ENCODE assay signal across 3 cellular contexts in the genomic region with DNA sequence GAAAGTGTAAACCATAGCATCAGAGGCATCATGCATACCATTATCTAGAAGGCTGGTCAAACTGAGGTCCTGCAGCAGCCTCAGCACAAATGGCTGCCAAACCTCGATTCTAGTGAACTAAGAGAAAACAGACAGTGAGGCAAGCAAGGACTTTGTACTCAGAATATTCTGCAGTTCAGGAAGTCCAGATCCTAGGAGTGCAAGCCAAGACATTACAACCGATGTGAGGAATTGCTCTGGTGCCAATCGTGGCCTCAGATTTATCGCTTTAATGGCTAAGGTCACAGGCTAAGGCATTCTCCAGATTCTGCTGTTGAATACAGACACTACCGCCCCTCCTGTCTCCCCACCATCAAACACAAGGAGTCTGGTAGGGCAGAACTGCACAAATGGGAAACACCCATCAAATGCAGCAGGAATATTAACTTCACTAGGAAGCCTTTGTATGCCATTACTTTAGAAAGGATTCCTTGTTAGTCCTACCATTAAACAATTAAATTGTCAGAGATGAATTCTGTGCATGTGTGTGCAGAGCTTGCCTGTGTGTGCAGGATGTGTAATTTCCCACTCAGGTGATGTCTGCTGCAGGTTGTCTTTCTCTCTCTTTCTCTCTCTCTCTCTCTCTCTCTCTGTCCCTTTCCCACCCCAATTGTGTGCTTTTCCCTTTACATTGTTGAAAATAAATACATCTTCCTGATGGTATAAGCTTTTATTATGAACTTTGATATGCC.
A peak's percentile ranks its signal among the peaks of the same experiment; 100 is the strongest.
TF ChIP-seq lines count a peak whose summit lies in the region.

No MANE protein-coding gene starts in this region.

TF ChIP-seq in SK-N-SH treated with all-trans-retinoic acid at 6 μM for 48 hours, 23 proteins besides CTCF, POLR2A, EP300 and RAD21 (continued from another document and continues in another):
- TF ChIP-seq CSRNP3 (CRISPR knock-in tag; IDR thresholded peaks at IDR 0.05): no peak
- TF ChIP-seq, protein P1, sequence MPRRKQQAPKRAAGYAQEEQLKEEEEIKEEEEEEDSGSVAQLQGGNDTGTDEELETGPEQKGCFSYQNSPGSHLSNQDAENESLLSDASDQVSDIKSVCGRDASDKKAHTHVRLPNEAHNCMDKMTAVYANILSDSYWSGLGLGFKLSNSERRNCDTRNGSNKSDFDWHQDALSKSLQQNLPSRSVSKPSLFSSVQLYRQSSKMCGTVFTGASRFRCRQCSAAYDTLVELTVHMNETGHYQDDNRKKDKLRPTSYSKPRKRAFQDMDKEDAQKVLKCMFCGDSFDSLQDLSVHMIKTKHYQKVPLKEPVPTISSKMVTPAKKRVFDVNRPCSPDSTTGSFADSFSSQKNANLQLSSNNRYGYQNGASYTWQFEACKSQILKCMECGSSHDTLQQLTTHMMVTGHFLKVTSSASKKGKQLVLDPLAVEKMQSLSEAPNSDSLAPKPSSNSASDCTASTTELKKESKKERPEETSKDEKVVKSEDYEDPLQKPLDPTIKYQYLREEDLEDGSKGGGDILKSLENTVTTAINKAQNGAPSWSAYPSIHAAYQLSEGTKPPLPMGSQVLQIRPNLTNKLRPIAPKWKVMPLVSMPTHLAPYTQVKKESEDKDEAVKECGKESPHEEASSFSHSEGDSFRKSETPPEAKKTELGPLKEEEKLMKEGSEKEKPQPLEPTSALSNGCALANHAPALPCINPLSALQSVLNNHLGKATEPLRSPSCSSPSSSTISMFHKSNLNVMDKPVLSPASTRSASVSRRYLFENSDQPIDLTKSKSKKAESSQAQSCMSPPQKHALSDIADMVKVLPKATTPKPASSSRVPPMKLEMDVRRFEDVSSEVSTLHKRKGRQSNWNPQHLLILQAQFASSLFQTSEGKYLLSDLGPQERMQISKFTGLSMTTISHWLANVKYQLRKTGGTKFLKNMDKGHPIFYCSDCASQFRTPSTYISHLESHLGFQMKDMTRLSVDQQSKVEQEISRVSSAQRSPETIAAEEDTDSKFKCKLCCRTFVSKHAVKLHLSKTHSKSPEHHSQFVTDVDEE (CRISPR knock-in tag; IDR thresholded peaks at IDR 0.05): no peak
- no peak for TF ChIP-seq ZNF70 (CRISPR knock-in tag; IDR thresholded peaks at IDR 0.05)
- no peak for TF ChIP-seq GLIS3 (CRISPR knock-in tag; IDR thresholded peaks at IDR 0.05)
- no peak for TF ChIP-seq ZC3H10 (CRISPR knock-in tag; IDR thresholded peaks at IDR 0.05)
- no peak for TF ChIP-seq RARB (CRISPR knock-in tag; IDR thresholded peaks at IDR 0.05)
- TF ChIP-seq SNAI2 (CRISPR knock-in tag; IDR thresholded peaks at IDR 0.05): no peak
- TF ChIP-seq ESRRG (CRISPR knock-in tag; IDR thresholded peaks at IDR 0.05): no peak
- TF ChIP-seq BACH2 (CRISPR knock-in tag; IDR thresholded peaks at IDR 0.05; ENCODE audit: borderline replicate concordance): no peak
- TF ChIP-seq OSR1 (CRISPR knock-in tag; IDR thresholded peaks at IDR 0.05): no peak
- no peak for TF ChIP-seq PPARA (CRISPR knock-in tag; IDR thresholded peaks at IDR 0.05; ENCODE audit: borderline replicate concordance)
- no peak for TF ChIP-seq TCF4 (CRISPR knock-in tag; IDR thresholded peaks at IDR 0.05; ENCODE audit: borderline replicate concordance)
- TF ChIP-seq CSDC2 (CRISPR knock-in tag; IDR thresholded peaks at IDR 0.05): no peak
- no peak for TF ChIP-seq ZFP3 (CRISPR knock-in tag; IDR thresholded peaks at IDR 0.05)
- TF ChIP-seq ZFP30 (CRISPR knock-in tag; IDR thresholded peaks at IDR 0.05): no peak
- no peak for TF ChIP-seq ZNF565 (CRISPR knock-in tag; conservative IDR thresholded peaks at IDR 0.05; ENCODE audit: low read depth)

TF ChIP-seq in SK-N-SH, 30 proteins besides CTCF, POLR2A, EP300 and RAD21 (continued from another document):
- TF ChIP-seq TEAD4 (IDR thresholded peaks at IDR 0.05; ENCODE audit: borderline replicate concordance, insufficient read depth): no peak
- TF ChIP-seq POLR2AphosphoS5 (IDR thresholded peaks at IDR 0.05; ENCODE audit: low read depth, low read length): no peak
- TF ChIP-seq, protein P2, sequence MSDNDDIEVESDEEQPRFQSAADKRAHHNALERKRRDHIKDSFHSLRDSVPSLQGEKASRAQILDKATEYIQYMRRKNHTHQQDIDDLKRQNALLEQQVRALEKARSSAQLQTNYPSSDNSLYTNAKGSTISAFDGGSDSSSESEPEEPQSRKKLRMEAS (IDR thresholded peaks at IDR 0.05; ENCODE audit: low read depth): no peak
- no peak for TF ChIP-seq USF2 (IDR thresholded peaks at IDR 0.05; ENCODE audit: borderline replicate concordance, low read depth, low read length)
- TF ChIP-seq YY1 (IDR thresholded peaks at IDR 0.05; ENCODE audit: low read depth): no peak
- TF ChIP-seq SIN3A (IDR thresholded peaks at IDR 0.05; ENCODE audit: borderline replicate concordance, low read depth, low read length): no peak
- no peak for TF ChIP-seq SMC3 (IDR thresholded peaks at IDR 0.05; ENCODE audit: low read depth, low read length)
- TF ChIP-seq TCF12 (IDR thresholded peaks at IDR 0.05): no peak
- TF ChIP-seq PBX3 (IDR thresholded peaks at IDR 0.05): no peak
- TF ChIP-seq FOSL2 (IDR thresholded peaks at IDR 0.05; ENCODE audit: borderline replicate concordance, low read depth): no peak

TF ChIP-seq in neural cell, 6 proteins besides CTCF, POLR2A, EP300 and RAD21 (continued from another document):
- TF ChIP-seq REST (IDR thresholded peaks at IDR 0.05; ENCODE audit: borderline replicate concordance) (peak; percentile 89), TAF1 (IDR thresholded peaks at IDR 0.05; ENCODE audit: low read depth) (no peak), EZH2 (IDR thresholded peaks at IDR 0.05; ENCODE audit: borderline replicate concordance, insufficient read depth, low read length, poor library complexity, severe bottlenecking) (no peak), SMC3 (conservative IDR thresholded peaks at IDR 0.05; ENCODE audit: poor library complexity) (peak; percentile 24), POLR2AphosphoS5 (IDR thresholded peaks at IDR 0.05) (peak; percentile 77)
